Comparison of ENCODE assay signal across 9 cellular contexts in the genomic region with DNA sequence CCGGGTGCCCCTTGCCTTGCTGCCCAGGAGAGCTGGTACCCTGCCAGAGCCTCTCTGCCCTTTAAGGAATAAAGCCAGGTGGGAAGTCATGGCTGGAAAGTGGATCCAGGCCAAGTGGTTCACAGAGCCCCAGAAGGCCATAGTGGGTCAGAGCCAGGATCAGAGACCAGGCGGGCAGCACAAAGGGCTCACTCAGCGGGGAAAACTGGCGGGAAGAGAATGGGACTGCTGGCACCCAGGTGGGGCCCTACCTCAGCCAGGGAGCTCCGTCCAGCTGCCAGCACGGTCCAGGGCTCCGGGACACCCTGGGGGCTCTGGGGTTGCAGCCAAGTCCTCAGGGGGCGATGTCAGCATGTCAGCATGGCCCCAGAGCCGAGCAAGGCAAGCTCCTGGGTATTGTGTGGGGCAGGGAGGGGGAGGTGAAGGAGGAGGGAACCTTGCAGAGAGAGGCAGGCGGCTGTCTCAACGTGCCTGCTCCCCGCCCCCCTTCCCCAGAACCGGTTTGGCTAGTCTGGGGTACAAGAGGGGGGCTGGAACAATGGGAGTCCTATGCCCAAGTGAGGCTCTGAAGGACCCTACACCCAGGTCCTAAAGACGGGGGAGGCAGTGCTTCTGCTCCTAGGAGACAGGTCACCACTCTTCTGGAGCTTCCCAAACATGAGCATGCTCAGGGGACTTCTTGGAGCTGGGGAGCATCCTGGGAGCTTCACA. TPM values are rescaled to one million over a fixed set of nuclear protein-coding genes. Genes with fewer than 3 reads are reported as not detected.
DNase-seq lines count a peak whose midpoint lies in the region; ATAC-seq and TF ChIP-seq lines count a peak whose summit lies in the region.
"Had no signal": no experiment of that assay in that cellular context is flagged by ENCODE, and none has a peak within 500 bp of the region (broad histone marks: within the 10 kb centered on the region; RNA-seq: fewer than 3 reads in every experiment).

A gene (minus strand): TSS at position 402 of the 711 bp plus-strand sequence. CDS start 3,598 bp downstream, outside the sequence.

- peaks cover 20% of the 10 kb centered on the region for H3K4me1 Mint-ChIP-seq in chondrocyte (ENCODE audit: low read depth)
- H3K4me1 Mint-ChIP-seq in nephron: peaks cover 24% of the 10 kb centered on the region

- TF ChIP-seq CTCF in chondrocyte (IDR thresholded peaks at IDR 0.05) (no peak), nephron (IDR thresholded peaks at IDR 0.05; ENCODE audit: unreplicated experiment in 3 of 3) (no peak)

- DNase-seq in DMS153 (lab: John Stamatoyannopoulos, UW) (peak; percentile 80), NCI-H1105 treated with DMSO at 0.1 percent for 48 hours (lab: John Stamatoyannopoulos, UW) (peak; percentile 92), chondrocyte (ENCODE audit: low spot score) (no peak), UCSD-AML1 (lab: John Stamatoyannopoulos, UW; ENCODE audit: unreplicated experiment) (no peak), NCI-H524 treated with DMSO at 0.1 percent for 48 hours (lab: John Stamatoyannopoulos, UW) (no peak), anterior cingulate cortex (lab: John Stamatoyannopoulos, UW) (no peak)
- DNase-seq: activated effector memory CD4-positive, alpha-beta T cell treated with anti-CD3 and anti-CD28 coated beads, Interleukin-2, amount 50 U/mL, for 16 hours had no signal

- ATAC-seq in GM21825 (IDR thresholded peaks at IDR 0.05; ENCODE audit: unreplicated experiment): no peak

- H3K36me3 Mint-ChIP-seq in chondrocyte (ENCODE audit: low read depth) (no peaks in the 10 kb centered on the region), nephron (ENCODE audit: low read depth) (no peaks in the 10 kb centered on the region)

- H3K4me3 Mint-ChIP-seq in chondrocyte (ENCODE audit: unreplicated experiment) (no peak within 1 kb of the TSS), nephron (peak within 1 kb of the TSS in 2 of 3 experiments; percentile 44 to 52)

- H3K27me3 Mint-ChIP-seq in chondrocyte (ENCODE audit: low read depth) (no peaks in the 10 kb centered on the region), nephron (ENCODE audit: low read depth) (peaks cover 13% of the 10 kb centered on the region)

- H3K27ac Mint-ChIP-seq in chondrocyte (ENCODE audit: unreplicated experiment): no peak within 1 kb of the TSS
- H3K27ac Mint-ChIP-seq in nephron: peak within 1 kb of the TSS; percentile 30 to 67 (median 45)

- H3K9me3 Mint-ChIP-seq in chondrocyte (ENCODE audit: low read depth): no peaks in the 10 kb centered on the region
- H3K9me3 Mint-ChIP-seq in nephron: no peaks in the 10 kb centered on the region

RNA-seq across cellular contexts. Expression of the gene that starts here (rescaled TPM):
- 14.4 to 17.7 TPM (median 16.1 TPM) in 3 replicates for total RNA-seq in chondrocyte

Comparison
In these comparisons a context has a peak if more than half of its experiments do, and no peak if none do; other contexts are left out.
1. DNase-seq: peak in DMS153 (single experiment) and NCI-H1105 treated with DMSO at 0.1 percent for 48 hours (single experiment); none in chondrocyte (single experiment), UCSD-AML1 (single experiment), NCI-H524 treated with DMSO at 0.1 percent for 48 hours (single experiment) and anterior cingulate cortex (0 of 58).